ENCODE assay signal across 17 cellular contexts in genomic region chr4:183633476-183634058, GRCh38.
"Had no signal": no experiment of that assay in that cellular context is flagged by ENCODE, and none has a peak within 500 bp of the region (broad histone marks: within the 10 kb centered on the region; RNA-seq: fewer than 3 reads in every experiment).

No MANE protein-coding gene starts in this region.

- H3K27me3 Mint-ChIP-seq: brain had no signal

- H3K4me1 Mint-ChIP-seq: memory B cell; stimulated activated memory B cell treated with anti-CD40 and anti-IgM and Interleukin-4, amounts not matched to agents 10 μg/mL and 1 μg/mL and 100 μg/mL, for 72 hours had no signal

- H3K27ac Mint-ChIP-seq: brain; memory B cell; naive thymus-derived CD8-positive, alpha-beta T cell; stimulated activated memory B cell treated with anti-CD40 and anti-IgM and Interleukin-4, amounts not matched to agents 10 μg/mL and 1 μg/mL and 100 μg/mL, for 72 hours had no signal

- H3K4me3 Mint-ChIP-seq: brain; memory B cell; naive thymus-derived CD8-positive, alpha-beta T cell; stimulated activated memory B cell treated with anti-CD40 and anti-IgM and Interleukin-4, amounts not matched to agents 10 μg/mL and 1 μg/mL and 100 μg/mL, for 72 hours had no signal

- H3K27me3 ChIP-seq: tibial artery, vagina had no signal

- H3K9me3 Mint-ChIP-seq: brain; memory B cell; naive thymus-derived CD8-positive, alpha-beta T cell; stimulated activated memory B cell treated with anti-CD40 and anti-IgM and Interleukin-4, amounts not matched to agents 10 μg/mL and 1 μg/mL and 100 μg/mL, for 72 hours had no signal

- DNase-seq: activated CD8-positive, alpha-beta memory T cell treated with anti-CD3 and anti-CD28 coated beads for 24 hours; activated naive CD4-positive, alpha-beta T cell treated with anti-CD3 and anti-CD28 coated beads, Interleukin-2, amount 50 U/mL, for 16 hours; central memory CD4-positive, alpha-beta T cell; effector CD8-positive, alpha-beta T cell; foreskin melanocyte; left ventricle myocardium superior; naive thymus-derived CD8-positive, alpha-beta T cell; posterior cingulate gyrus; retina; stimulated activated CD4-positive, alpha-beta T cell treated with anti-CD3 and anti-CD28 coated beads, Interleukin-2, amount 100 ng/mL, for 48 hours; T1000; tibial artery had no signal

- H3K9me3 ChIP-seq: tibial artery, vagina had no signal

- H3K4me3 ChIP-seq: tibial artery, vagina had no signal

- H3K4me1 ChIP-seq: vagina had no signal

- ATAC-seq: left ventricle myocardium superior; naive thymus-derived CD8-positive, alpha-beta T cell; stimulated activated memory B cell treated with anti-CD40 and anti-IgM and Interleukin-4, amounts not matched to agents 10 μg/mL and 1 μg/mL and 100 μg/mL, for 72 hours had no signal

- H3K36me3 Mint-ChIP-seq: brain; memory B cell; naive thymus-derived CD8-positive, alpha-beta T cell had no signal

- H3K36me3 ChIP-seq: tibial artery, vagina had no signal

- H3K27ac ChIP-seq: tibial artery, vagina, VCaP had no signal
